Comparison of ENCODE assay signal across 8 cellular contexts in genomic region chrX:36908801-36909403, GRCh38.
A peak's percentile ranks its signal among the peaks of the same experiment; 100 is the strongest.
DNase-seq lines count a peak whose midpoint lies in the region; ATAC-seq, FAIRE-seq and TF ChIP-seq lines count a peak whose summit lies in the region.

No MANE protein-coding gene starts in this region.

- H3F3A ChIP-seq in GM23248 (ENCODE audit: insufficient read depth), result no peaks in the 10 kb centered on the region

- no peak overlapping the region for H2AFZ ChIP-seq in GM23248
- H2AFZ ChIP-seq in GM12878 (ENCODE audit: control insufficient read depth, low read depth, low read length), result no peak overlapping the region

- no peak overlapping the region for H2AK5ac ChIP-seq in mesendoderm (ENCODE audit: low read length)

- H3K56ac ChIP-seq in mesendoderm (ENCODE audit: low read length), result no peak overlapping the region

- ATAC-seq in GM12878, result peak; percentile 86
- ATAC-seq in activated CD4-positive, CD25-positive, alpha-beta regulatory T cell treated with anti-CD3 and anti-CD28 coated beads, Interleukin-2, amount 50 U/mL, for 24 hours, result no peak

- H3K4me3 Mint-ChIP-seq in CD4-positive, alpha-beta memory T cell, result no peak overlapping the region

- no peaks in the 10 kb centered on the region for H3K4me1 Mint-ChIP-seq in CD4-positive, alpha-beta memory T cell

- in situ Hi-C loops in Caki2 (cut with HindIII; ENCODE audit: low pct_unique_long_range_greater_than_20kb, low sequenced_read_pairs), result no loop called here
- in situ Hi-C loops in GM23248 (cut with MboI), result no loop called here
- in situ Hi-C loops in GM12878 (cut with MboI), result no loop called here

- H3K9me2 ChIP-seq in GM23248 (ENCODE audit: insufficient read depth), result no peaks in the 10 kb centered on the region

- no peak overlapping the region for H3K18ac ChIP-seq in mesendoderm (ENCODE audit: low read length)

- no peak overlapping the region for H3K4ac ChIP-seq in mesendoderm (ENCODE audit: low read depth, low read length)

- no peaks in the 10 kb centered on the region for H3K79me1 ChIP-seq in mesendoderm (ENCODE audit: low read length)

- CTCF ChIA-PET in GM12878 (lab: Yijun Ruan, JAX), result interaction anchor here (1.5 to 2.0 kb wide), 3 partner anchors 8 to 1019 kb away, joined by 5 to 7 read pairs (median 6); no protein-coding TSS in a partner anchor
- CTCF ChIA-PET in CD4-positive, alpha-beta memory T cell (lab: Charles Lee; ENCODE audit: partially characterized antibody), result no interaction called here

- DNase-seq in Caki2 (ENCODE audit: low read depth) (peak; percentile 8), GM23248 (peak; percentile 43), NCI-H1694 (lab: John Stamatoyannopoulos, UW) (peak; percentile 33), GM12878 (ENCODE audit: low read depth, low spot score) (peak; percentile 1), mesendoderm (peak; percentile 18)
- no peak for DNase-seq in CD4-positive, alpha-beta memory T cell
- DNase-seq in activated CD4-positive, alpha-beta T cell treated with anti-CD3 and anti-CD28 coated beads for 4 hours, result no peak

- intact Hi-C loops in GM12878 (cut with micrococcal nuclease; ENCODE audit: unreplicated experiment), result no loop called here
- intact Hi-C loops in CD4-positive, alpha-beta memory T cell (cut with micrococcal nuclease), result no loop called here

- no TSS peak for BruUV-seq in GM12878 (replicated peaks; lab: Mats Ljungman, UMichigan)

- POLR2A ChIA-PET in GM12878 (lab: Charles Lee), result no interaction called here
- POLR2A ChIA-PET in CD4-positive, alpha-beta memory T cell (lab: Charles Lee; ENCODE audit: partially characterized antibody), result no interaction called here

- H3K9me3 ChIP-seq in GM23248 (ENCODE audit: low read depth) (no peaks in the 10 kb centered on the region), GM12878 (replicated peaks; ENCODE audit: control insufficient read depth, insufficient read depth, low read length) (no peaks in the 10 kb centered on the region)
- H3K9me3 ChIP-seq in CD4-positive, alpha-beta memory T cell (ENCODE audit: control insufficient read depth in 1 of 2, low read length in 2 of 2), result no peaks in the 10 kb centered on the region

- H3K27ac ChIP-seq in GM23248, result no peak overlapping the region
- H3K27ac ChIP-seq in GM12878 (ENCODE audit: control insufficient read depth, insufficient read depth), result no peak overlapping the region
- no peak overlapping the region for H3K27ac ChIP-seq in mesendoderm (ENCODE audit: low read depth, low read length)
- H3K27ac ChIP-seq in CD4-positive, alpha-beta memory T cell (ENCODE audit: low read depth, low read length), result no peak overlapping the region

- no peak overlapping the region for H2BK15ac ChIP-seq in mesendoderm (replicated peaks; ENCODE audit: low read depth)

- SMC1A ChIA-PET in GM12878 (lab: Charles Lee; ENCODE audit: uncharacterized antibody, unreplicated experiment), result interaction anchor here (1.5 kb wide), 1 partner anchor 12 kb away, joined by 6 read pairs; no protein-coding TSS in a partner anchor

- 0 out of 2 replicates have a peak, but pooled peaks have one; percentile 29 for TF ChIP-seq RAD21 in GM12878 (IDR thresholded peaks at IDR 0.05; ENCODE audit: insufficient read depth, low read depth, low read length)

- no peak overlapping the region for H2BK5ac ChIP-seq in mesendoderm (ENCODE audit: low read length)

- H3K4me3 ChIP-seq in GM23248, result no peak overlapping the region
- no peak overlapping the region for H3K4me3 ChIP-seq in GM12878
- no peak overlapping the region for H3K4me3 ChIP-seq in mesendoderm (ENCODE audit: low read length)
- H3K4me3 ChIP-seq in CD4-positive, alpha-beta memory T cell (ENCODE audit: low read length in 2 of 2), result no peak overlapping the region

- no peak overlapping the region for H3K27ac Mint-ChIP-seq in CD4-positive, alpha-beta memory T cell

- no peak overlapping the region for H4K5ac ChIP-seq in mesendoderm (ENCODE audit: low read length)

- no peaks in the 10 kb centered on the region for H4K20me1 ChIP-seq in GM23248 (ENCODE audit: insufficient read depth)
- H4K20me1 ChIP-seq in GM12878 (ENCODE audit: control insufficient read depth, insufficient read depth), result no peaks in the 10 kb centered on the region

- H3K36me3 Mint-ChIP-seq in CD4-positive, alpha-beta memory T cell, result no peaks in the 10 kb centered on the region

- peak; percentile 37 to 58 (median 50); a peak in 5 of 6 replicates for TF ChIP-seq CTCF in GM12878 (IDR thresholded peaks at IDR 0.05 in 2 of 3, conservative IDR thresholded peaks at IDR 0.05 in 1 of 3; ENCODE audit: control insufficient read depth in 2 of 3, extremely low read depth in 1 of 3, insufficient read depth in 1 of 3, low read depth in 3 of 3, low read length in 3 of 3)

- no peak for TF ChIP-seq EP300 in GM12878 (IDR thresholded peaks at IDR 0.05; ENCODE audit: borderline replicate concordance in 1 of 2, control insufficient read depth in 1 of 2, low read depth in 2 of 2, low read length in 2 of 2)

- H3K79me2 ChIP-seq in GM23248 (ENCODE audit: insufficient read depth) (no peaks in the 10 kb centered on the region), GM12878 (ENCODE audit: control insufficient read depth, insufficient read depth, low read length) (no peaks in the 10 kb centered on the region), mesendoderm (ENCODE audit: control insufficient read depth, insufficient read depth, low read length) (no peaks in the 10 kb centered on the region)

- RAD21 ChIA-PET in GM12878 (lab: Charles Lee; ENCODE audit: unreplicated experiment), result no interaction called here

- H3K36me3 ChIP-seq in GM23248 (ENCODE audit: low read depth), result no peaks in the 10 kb centered on the region
- no peaks in the 10 kb centered on the region for H3K36me3 ChIP-seq in GM12878 (ENCODE audit: control insufficient read depth in 2 of 2, insufficient read depth in 2 of 2, low read length in 1 of 2)
- H3K36me3 ChIP-seq in mesendoderm (ENCODE audit: control insufficient read depth, insufficient read depth, low read length), result no peaks in the 10 kb centered on the region
- no peaks in the 10 kb centered on the region for H3K36me3 ChIP-seq in CD4-positive, alpha-beta memory T cell (ENCODE audit: insufficient read depth, low read length)

- H3K27me3 Mint-ChIP-seq in CD4-positive, alpha-beta memory T cell, result no peaks in the 10 kb centered on the region

- FAIRE-seq in GM12878 (lab: Jason Lieb, UNC), result peak; percentile 78

- no peak for TF ChIP-seq POLR2A in GM12878 (IDR thresholded peaks at IDR 0.05; ENCODE audit: low read depth, low read length)

- H3K9me3 Mint-ChIP-seq in CD4-positive, alpha-beta memory T cell, result peaks cover 0 to 4% (median 0%) of the 10 kb centered on the region in 8 donors

- WGBS in GM23248 (ENCODE audit: low coverage in 1 of 2, low lambda C conversion rate in 2 of 2, missing lambda C conversion rate in 2 of 2), 2 experiments, result 7 to 13% methylated on average over 2 of the region's 2 CpGs
- WGBS in GM12878 (ENCODE audit: insufficient coverage, insufficient replicate concordance, low lambda C conversion rate, missing lambda C conversion rate), result 2% methylated on average over 2 of the region's 2 CpGs
- no CpG with 5 or more reads among the region's 2 CpGs for WGBS in mesendoderm (ENCODE audit: extremely low coverage, insufficient coverage, low lambda C conversion rate)

- H3K4me2 ChIP-seq in GM23248 (ENCODE audit: unreplicated experiment) (no peak overlapping the region), GM12878 (ENCODE audit: control insufficient read depth, insufficient read depth) (no peak overlapping the region), mesendoderm (ENCODE audit: low read length) (no peak overlapping the region)

- no peak overlapping the region for H3K23ac ChIP-seq in mesendoderm (ENCODE audit: low read length)

- H3K27me3 ChIP-seq in GM23248 (replicated peaks; ENCODE audit: insufficient read depth) (no peaks in the 10 kb centered on the region), GM12878 (replicated peaks in 1 of 2; ENCODE audit: control insufficient read depth in 2 of 2, insufficient read depth in 2 of 2, low read length in 1 of 2) (no peaks in the 10 kb centered on the region), mesendoderm (ENCODE audit: insufficient read depth, low read length, poor library complexity) (no peaks in the 10 kb centered on the region)
- no peaks in the 10 kb centered on the region for H3K27me3 ChIP-seq in CD4-positive, alpha-beta memory T cell (ENCODE audit: insufficient read depth, low read length)

- H2BK120ac ChIP-seq in mesendoderm (ENCODE audit: low read depth, low read length), result no peak overlapping the region

- no peak overlapping the region for H4K8ac ChIP-seq in mesendoderm (ENCODE audit: low read depth, low read length)

- H3K4me1 ChIP-seq in GM23248 (ENCODE audit: insufficient read depth) (no peaks in the 10 kb centered on the region), GM12878 (ENCODE audit: control insufficient read depth, insufficient read depth, low read length) (no peaks in the 10 kb centered on the region), mesendoderm (ENCODE audit: control insufficient read depth, low read depth, low read length) (no peaks in the 10 kb centered on the region)
- no peaks in the 10 kb centered on the region for H3K4me1 ChIP-seq in CD4-positive, alpha-beta memory T cell (ENCODE audit: insufficient read depth, low read length)

- H3K9ac ChIP-seq in GM23248 (no peak overlapping the region), GM12878 (ENCODE audit: control insufficient read depth, insufficient read depth, low read length) (no peak overlapping the region), mesendoderm (ENCODE audit: low read length) (no peak overlapping the region)

TF ChIP-seq in GM12878, 131 proteins besides CTCF, POLR2A, EP300 and RAD21:
- TF ChIP-seq SMC3 (IDR thresholded peaks at IDR 0.05; ENCODE audit: borderline replicate concordance, low read length), result peak; percentile 33; the same call in 1 of the 2 replicates
- no peak for TF ChIP-seq BCLAF1 (IDR thresholded peaks at IDR 0.05)

Comparison
In these comparisons a context has a peak if more than half of its experiments do, and no peak if none do; other contexts are left out.
1. DNase-seq: peak in Caki2 (single experiment), GM23248 (single experiment), NCI-H1694 (single experiment), GM12878 (single experiment) and mesendoderm (single experiment); none in CD4-positive, alpha-beta memory T cell (0 of 5) and activated CD4-positive, alpha-beta T cell treated with anti-CD3 and anti-CD28 coated beads for 4 hours (0 of 2).